ENCODE assay signal across 14 cellular contexts in genomic region chr20:48819089-48819488, GRCh38. TPM values are rescaled to one million over a fixed set of nuclear protein-coding genes. Genes with fewer than 3 reads are reported as not detected.
DNase-seq lines count a peak whose midpoint lies in the region; ATAC-seq and TF ChIP-seq lines count a peak whose summit lies in the region.
"Had no signal": no experiment of that assay in that cellular context is flagged by ENCODE, and none has a peak within 500 bp of the region (broad histone marks: within the 10 kb centered on the region; RNA-seq: fewer than 3 reads in every experiment).

No MANE protein-coding gene starts in this region.

- H3K27ac Mint-ChIP-seq in activated B cell treated with CpG ODN at 0.5 μM for 24 hours = peak overlapping the region; percentile 89
- H3K27ac Mint-ChIP-seq: endodermal cell had no signal

- H3K27ac ChIP-seq in left ventricle myocardium inferior (replicated peaks) = peak overlapping the region; percentile 37
- no peak overlapping the region for H3K27ac ChIP-seq in right cardiac atrium (ENCODE audit: low read length)
- H3K27ac ChIP-seq in lower lobe of right lung = peak overlapping the region; percentile 3

- H3K27me3 ChIP-seq in left ventricle myocardium inferior (ENCODE audit: low read depth) = no peaks in the 10 kb centered on the region
- no peaks in the 10 kb centered on the region for H3K27me3 ChIP-seq in right cardiac atrium (ENCODE audit: control insufficient read depth, insufficient read depth)
- H3K27me3 ChIP-seq in lower lobe of right lung (ENCODE audit: low read depth) = peaks cover 24% of the 10 kb centered on the region

- TF ChIP-seq CTCF in left ventricle myocardium inferior (IDR thresholded peaks at IDR 0.05; ENCODE audit: borderline replicate concordance) (no peak), activated B cell treated with CpG ODN at 0.5 μM for 24 hours (IDR thresholded peaks at IDR 0.05) (no peak), lower lobe of right lung (IDR thresholded peaks at IDR 0.05) (no peak)

- peaks cover 48% of the 10 kb centered on the region for H3K4me1 ChIP-seq in left ventricle myocardium inferior
- H3K4me1 ChIP-seq in right cardiac atrium (ENCODE audit: control insufficient read depth, insufficient read depth, low read length) = no peaks in the 10 kb centered on the region
- peaks cover 83% of the 10 kb centered on the region for H3K4me1 ChIP-seq in lower lobe of right lung

- H3K9me3 ChIP-seq in left ventricle myocardium inferior (replicated peaks) = no peaks in the 10 kb centered on the region
- H3K9me3 ChIP-seq in right cardiac atrium (ENCODE audit: control insufficient read depth, low read length) = no peaks in the 10 kb centered on the region
- H3K9me3 ChIP-seq in lower lobe of right lung = no peaks in the 10 kb centered on the region

- CTCF ChIA-PET in activated B cell treated with CpG ODN at 0.5 μM for 24 hours (lab: Charles Lee) = no interaction called here

- no peaks in the 10 kb centered on the region for H3K36me3 ChIP-seq in left ventricle myocardium inferior
- H3K36me3 ChIP-seq in lower lobe of right lung = peaks cover 5% of the 10 kb centered on the region

- no peaks in the 10 kb centered on the region for H3K4me1 Mint-ChIP-seq in activated B cell treated with CpG ODN at 0.5 μM for 24 hours

- peaks cover 28% of the 10 kb centered on the region for H3K36me3 Mint-ChIP-seq in activated B cell treated with CpG ODN at 0.5 μM for 24 hours (ENCODE audit: low read depth)

- ATAC-seq in right cardiac atrium (no peak), activated B cell treated with CpG ODN at 0.5 μM for 24 hours (ENCODE audit: low read depth) (no peak), lower lobe of right lung (no peak)

- H3K4me3 Mint-ChIP-seq in activated B cell treated with CpG ODN at 0.5 μM for 24 hours = peak overlapping the region; percentile 63
- H3K4me3 Mint-ChIP-seq: endodermal cell had no signal

- H3K27me3 Mint-ChIP-seq in activated B cell treated with CpG ODN at 0.5 μM for 24 hours = no peaks in the 10 kb centered on the region

- DNase-seq in left ventricle myocardium inferior = no peak
- DNase-seq in right cardiac atrium = no peak
- DNase-seq in activated B cell treated with CpG ODN at 0.5 μM for 24 hours = no peak
- no peak for DNase-seq in lower lobe of right lung
- no peak for DNase-seq in NCI-H510A (lab: John Stamatoyannopoulos, UW)
- DNase-seq in mesenteric fat pad (ENCODE audit: low spot score) = no peak
- no peak for DNase-seq in amygdala (lab: John Stamatoyannopoulos, UW)
- no peak for DNase-seq in kidney tubule cell (ENCODE audit: low spot score)
- DNase-seq: DMS53, endodermal cell, foreskin fibroblast, NCI-H2029, NCI-H69 had no signal

- no peak overlapping the region for H3K4me3 ChIP-seq in left ventricle myocardium inferior
- no peak overlapping the region for H3K4me3 ChIP-seq in right cardiac atrium (ENCODE audit: low read length)
- H3K4me3 ChIP-seq in lower lobe of right lung = peak overlapping the region; percentile 12
- H3K4me3 ChIP-seq: lung had no signal

- whole genome bisulfite sequencing in right cardiac atrium = 93% methylated on average over 3 of the region's 3 CpGs

- POLR2A ChIA-PET in activated B cell treated with CpG ODN at 0.5 μM for 24 hours (lab: Charles Lee) = interaction anchor here (0.6 to 2.3 kb wide), 5 partner anchors 9 to 92 kb away, joined by 3 to 25 read pairs (median 6); partner anchors contain the start of gene PREX1

- intact Hi-C loops in left ventricle myocardium inferior (cut with micrococcal nuclease) = no loop called here
- intact Hi-C loops in right cardiac atrium (cut with DNase I) = loop anchor here in 1 of 4 donors (10.0 kb wide), 1 partner anchor 134 kb away; no protein-coding TSS in a partner anchor
- intact Hi-C loops in activated B cell treated with CpG ODN at 0.5 μM for 24 hours (cut with micrococcal nuclease) = no loop called here
- intact Hi-C loops in lower lobe of right lung (cut with DNase I) = no loop called here

- H3K9me3 Mint-ChIP-seq in activated B cell treated with CpG ODN at 0.5 μM for 24 hours = no peaks in the 10 kb centered on the region
- H3K9me3 Mint-ChIP-seq: endodermal cell had no signal

RNA-seq across cellular contexts. Expression of gene PREX1, which starts 8.7 kb away (rescaled TPM):
- total RNA-seq in left ventricle myocardium inferior = 11.2 TPM
- total RNA-seq in right cardiac atrium = 10 to 100 TPM; 10.4 to 16.2 (median 14.7) TPM
- 9.0 TPM for polyA plus RNA-seq in right cardiac atrium
- total RNA-seq in activated B cell treated with CpG ODN at 0.5 μM for 24 hours = 65.0 and 71.4 TPM in 2 replicates
- 78.2 TPM for total RNA-seq in lower lobe of right lung
- total RNA-seq in mesenteric fat pad = 44.0 TPM
